In the genomic region with DNA sequence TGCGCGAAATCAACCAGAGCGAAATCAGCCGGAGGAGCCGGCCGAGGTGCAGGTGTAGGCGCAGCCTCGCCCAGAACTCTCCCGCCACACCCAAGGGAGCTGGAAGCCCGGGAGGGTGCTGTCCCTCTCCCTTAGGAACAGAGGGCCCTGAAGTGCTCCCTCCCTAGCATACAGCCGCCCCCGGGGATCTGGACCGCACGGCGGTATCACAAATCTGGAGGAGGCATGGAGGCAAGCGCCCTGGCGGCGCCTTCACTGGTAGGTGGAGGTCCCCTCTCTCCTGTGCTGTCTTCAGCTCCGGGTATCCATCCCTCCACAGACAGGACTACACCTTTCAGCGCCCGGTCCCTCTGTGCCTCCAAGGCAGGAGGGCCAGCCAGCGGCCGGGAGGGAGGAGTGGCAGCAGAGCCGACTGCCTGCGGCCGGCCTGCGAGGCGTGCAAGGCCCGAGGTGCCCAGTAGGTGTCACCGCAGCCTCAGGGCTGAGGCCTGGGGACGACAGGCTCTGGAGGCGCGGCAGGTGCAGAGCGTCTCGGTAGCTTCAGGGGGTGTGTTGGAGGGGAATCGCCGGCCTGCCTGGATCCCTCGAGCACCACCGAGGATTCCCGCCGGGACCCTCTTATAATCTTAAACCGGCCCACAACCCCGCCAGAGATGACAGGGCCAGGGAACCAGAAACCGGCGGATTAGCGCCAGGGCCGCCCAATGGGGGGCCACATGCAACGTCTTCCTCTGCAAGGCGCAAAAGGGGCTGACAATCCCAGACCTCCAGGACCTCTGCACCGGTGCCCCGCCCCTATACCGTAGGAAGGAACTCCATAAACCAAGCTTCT, we compare ENCODE assay signal across 8 cellular contexts. TPM values are rescaled to one million over a fixed set of nuclear protein-coding genes. Genes with fewer than 3 reads are reported as not detected.
DNase-seq lines count a peak whose midpoint lies in the region; ATAC-seq and TF ChIP-seq lines count a peak whose summit lies in the region.

No MANE protein-coding gene starts in this region.

- no peak for TF ChIP-seq POLR2A in lower leg skin (IDR thresholded peaks at IDR 0.05)

- TF ChIP-seq CTCF in coronary artery (IDR thresholded peaks at IDR 0.05) (peak; percentile 89), lower leg skin (IDR thresholded peaks at IDR 0.05) (peak in 1 of 3 donors; percentile 8)

- ATAC-seq in HG03064 (IDR thresholded peaks at IDR 0.05; ENCODE audit: low read depth, unreplicated experiment): peak; percentile 90

- intact Hi-C loops in lower leg skin (cut with DNase I; ENCODE audit: low total_unique reads): no loop called here

- WGBS in lower leg skin, 2 donors: 2 to 3% methylated on average over 44 to 52 of the region's 52 CpGs

- H3K4me3 ChIP-seq in coronary artery (peak overlapping the region; percentile 64), lower leg skin (ENCODE audit: low read depth, poor library complexity, severe bottlenecking) (no peak overlapping the region)

- no peak overlapping the region for H3K27ac ChIP-seq in coronary artery

- DNase-seq in NCI-H2081 (lab: John Stamatoyannopoulos, UW): peak; percentile 64 to 78
- DNase-seq in NCI-H2081 treated with DMSO at 0.1 percent for 48 hours (lab: John Stamatoyannopoulos, UW): no peak
- peak; percentile 88 for DNase-seq in NCI-H2227 (lab: John Stamatoyannopoulos, UW; ENCODE audit: unreplicated experiment)
- DNase-seq in activated CD4-positive, alpha-beta T cell treated with anti-CD3 and anti-CD28 coated beads for 48 hours: peak; percentile 87
- peak; percentile 81 for DNase-seq in coronary artery (ENCODE audit: low spot score)
- DNase-seq in lower leg skin (ENCODE audit: low spot score in 2 of 2): peak; percentile 28 to 91
- peak; percentile 25 to 71 (median 54) for DNase-seq in stimulated activated CD4-positive, alpha-beta T cell treated with anti-CD3 and anti-CD28 coated beads, TNF-alpha, amount 100 ng/mL, for 1 hour (ENCODE audit: low read depth in 3 of 3, low spot score in 1 of 3)

RNA-seq across cellular contexts. Expression of gene IHH, which starts 2.8 kb away (rescaled TPM):
- under 1 TPM in 1 of 4 donors, not detected in 3; 0.30 TPM for total RNA-seq in lower leg skin

RNA-seq across cellular contexts. Expression of gene CFAP65, which starts 16.6 kb away (rescaled TPM):
- total RNA-seq in lower leg skin: not detected
